1 cellular context compared by ENCODE assay signal in the genomic region with DNA sequence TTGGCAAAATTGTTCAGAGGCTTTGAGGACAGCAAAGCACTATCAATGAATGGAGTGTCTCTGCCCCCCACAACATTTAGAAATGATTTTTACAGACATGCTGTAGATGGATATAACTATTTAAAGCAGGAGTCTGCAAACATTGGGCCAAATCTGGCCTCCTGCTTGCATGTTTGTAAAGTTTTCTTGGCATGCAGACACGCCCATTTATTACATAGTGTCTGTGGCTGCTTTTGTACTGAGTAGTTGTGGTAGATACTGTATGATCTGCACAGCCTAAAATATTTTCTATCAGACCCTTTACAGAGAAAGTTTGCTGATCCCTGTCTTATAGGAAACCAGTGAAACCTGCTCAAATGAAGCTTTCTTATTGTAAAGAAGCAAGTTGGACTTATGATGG.
TF ChIP-seq lines count a peak whose summit lies in the region.

No MANE protein-coding gene starts in this region.

TF ChIP-seq in IMR-90, 13 proteins besides CTCF, POLR2A, EP300 and RAD21:
- TF ChIP-seq, protein P1, sequence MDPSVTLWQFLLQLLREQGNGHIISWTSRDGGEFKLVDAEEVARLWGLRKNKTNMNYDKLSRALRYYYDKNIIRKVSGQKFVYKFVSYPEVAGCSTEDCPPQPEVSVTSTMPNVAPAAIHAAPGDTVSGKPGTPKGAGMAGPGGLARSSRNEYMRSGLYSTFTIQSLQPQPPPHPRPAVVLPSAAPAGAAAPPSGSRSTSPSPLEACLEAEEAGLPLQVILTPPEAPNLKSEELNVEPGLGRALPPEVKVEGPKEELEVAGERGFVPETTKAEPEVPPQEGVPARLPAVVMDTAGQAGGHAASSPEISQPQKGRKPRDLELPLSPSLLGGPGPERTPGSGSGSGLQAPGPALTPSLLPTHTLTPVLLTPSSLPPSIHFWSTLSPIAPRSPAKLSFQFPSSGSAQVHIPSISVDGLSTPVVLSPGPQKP (IDR thresholded peaks at IDR 0.05; ENCODE audit: borderline replicate concordance, low read depth, low read length) = no peak
- TF ChIP-seq CHD1 (IDR thresholded peaks at IDR 0.05; ENCODE audit: low read depth, low read length) (no peak), BHLHE40 (IDR thresholded peaks at IDR 0.05; ENCODE audit: low read depth, low read length) (no peak), MXI1 (IDR thresholded peaks at IDR 0.05; ENCODE audit: borderline replicate concordance, low read depth, low read length) (no peak), NFE2L2 (IDR thresholded peaks at IDR 0.05; ENCODE audit: low read depth, low read length) (no peak), MAZ (IDR thresholded peaks at IDR 0.05; ENCODE audit: borderline replicate concordance, low read depth, low read length) (no peak), CEBPB (IDR thresholded peaks at IDR 0.05; ENCODE audit: low read depth, low read length) (no peak), RCOR1 (IDR thresholded peaks at IDR 0.05; ENCODE audit: insufficient replicate concordance, low read length) (no peak), SMC3 (IDR thresholded peaks at IDR 0.05; ENCODE audit: low read depth, low read length) (no peak), MAFK (IDR thresholded peaks at IDR 0.05; ENCODE audit: low read depth, low read length) (no peak), RFX5 (IDR thresholded peaks at IDR 0.05; ENCODE audit: low read depth, low read length) (no peak), FOS (IDR thresholded peaks at IDR 0.05; ENCODE audit: low read depth, low read length) (no peak)
- TF ChIP-seq, protein P2, sequence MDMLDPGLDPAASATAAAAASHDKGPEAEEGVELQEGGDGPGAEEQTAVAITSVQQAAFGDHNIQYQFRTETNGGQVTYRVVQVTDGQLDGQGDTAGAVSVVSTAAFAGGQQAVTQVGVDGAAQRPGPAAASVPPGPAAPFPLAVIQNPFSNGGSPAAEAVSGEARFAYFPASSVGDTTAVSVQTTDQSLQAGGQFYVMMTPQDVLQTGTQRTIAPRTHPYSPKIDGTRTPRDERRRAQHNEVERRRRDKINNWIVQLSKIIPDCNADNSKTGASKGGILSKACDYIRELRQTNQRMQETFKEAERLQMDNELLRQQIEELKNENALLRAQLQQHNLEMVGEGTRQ (IDR thresholded peaks at IDR 0.05; ENCODE audit: low read depth, low read length) = no peak
